Comparison of ENCODE assay signal across 24 cellular contexts in the genomic region with DNA sequence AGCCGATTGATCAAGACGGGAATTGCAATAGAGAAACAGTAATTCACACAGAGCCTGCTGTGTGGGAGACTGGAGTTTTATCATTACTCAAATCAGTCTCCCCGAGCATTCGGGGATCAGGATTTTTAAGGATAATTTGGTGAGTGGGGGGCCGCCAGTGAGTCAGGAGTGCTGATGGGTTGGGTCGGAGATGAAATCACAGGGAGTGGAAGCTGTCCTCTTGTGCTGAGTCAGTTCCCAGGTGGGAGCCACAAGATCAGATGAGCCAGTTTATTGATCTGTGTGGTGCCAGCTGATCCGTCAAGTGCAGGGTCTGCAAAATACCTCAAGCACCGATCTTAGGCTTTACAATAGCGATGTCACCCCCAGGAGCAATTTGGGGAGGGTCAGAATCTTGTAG. TPM values are rescaled to one million over a fixed set of nuclear protein-coding genes. Genes with fewer than 3 reads are reported as not detected.
DNase-seq lines count a peak whose midpoint lies in the region; ATAC-seq and TF ChIP-seq lines count a peak whose summit lies in the region.
"Had no signal": no experiment of that assay in that cellular context is flagged by ENCODE, and none has a peak within 500 bp of the region (broad histone marks: within the 10 kb centered on the region; RNA-seq: fewer than 3 reads in every experiment).

No MANE protein-coding gene starts in this region.

- H4K20me1 ChIP-seq in H9 (ENCODE audit: control insufficient read depth, insufficient read depth, insufficient read length) (no peaks in the 10 kb centered on the region), neural progenitor cell (ENCODE audit: low read depth) (no peaks in the 10 kb centered on the region)
- H4K20me1 ChIP-seq: BLaER1 had no signal

- H2BK120ac ChIP-seq in H9 (ENCODE audit: low read depth, low read length, poor library complexity, severe bottlenecking) = no peak overlapping the region

- H4K5ac ChIP-seq in H9 (ENCODE audit: insufficient read length, low read depth, low read length) = no peak overlapping the region

- H3K9me3 ChIP-seq in H9 (ENCODE audit: control insufficient read depth, low read depth, low read length) (no peaks in the 10 kb centered on the region), neural progenitor cell (ENCODE audit: low read depth) (no peaks in the 10 kb centered on the region)
- H3K9me3 ChIP-seq: BLaER1 had no signal

- no peak overlapping the region for H3K4me2 ChIP-seq in H9 (ENCODE audit: insufficient read depth, insufficient read length, low read length)
- H3K4me2 ChIP-seq in neural progenitor cell = no peak overlapping the region
- H3K4me2 ChIP-seq: KMS-11 had no signal

- H3F3A ChIP-seq in neural progenitor cell (ENCODE audit: low read depth) = peaks cover 9% of the 10 kb centered on the region

- H2AK5ac ChIP-seq in H9 (ENCODE audit: insufficient read length, low read length) = no peak overlapping the region

- no peak overlapping the region for H3K23ac ChIP-seq in H9 (ENCODE audit: insufficient read length, low read depth, low read length)

- no peak overlapping the region for H2BK5ac ChIP-seq in H9 (ENCODE audit: insufficient read length, low read length)

- no peaks in the 10 kb centered on the region for H3K36me3 ChIP-seq in neural progenitor cell
- H3K36me3 ChIP-seq: BLaER1 had no signal

- no peak overlapping the region for H2AFZ ChIP-seq in H9 (ENCODE audit: low read length)
- H2AFZ ChIP-seq in neural progenitor cell (replicated peaks) = no peak overlapping the region

- no peaks in the 10 kb centered on the region for H3K79me1 ChIP-seq in H9 (ENCODE audit: insufficient read depth, low read depth, low read length, poor library complexity, severe bottlenecking)

- WGBS in H9 (ENCODE audit: extremely low coverage, insufficient read length, low lambda C conversion rate) = no CpG with 5 or more reads among the region's 9 CpGs

- H3K9ac ChIP-seq in H9 (ENCODE audit: extremely low read depth, insufficient read length, low read length) (no peak overlapping the region), neural progenitor cell (no peak overlapping the region)
- H3K9ac ChIP-seq: BLaER1, KMS-11 had no signal

- H3K4me3 Mint-ChIP-seq in CD14-positive monocyte = peak overlapping the region in 1 of 2 donors; percentile 50
- H3K4me3 Mint-ChIP-seq in H9 = no peak overlapping the region
- H3K4me3 Mint-ChIP-seq in dendritic cell treated with granulocyte-macrophage colony-stimulating factor and Interleukin-4, amounts not matched to agents 40 ng/mL and 50 ng/mL, for 4 days = no peak overlapping the region
- no peak overlapping the region for H3K4me3 Mint-ChIP-seq in neural progenitor cell
- no peak overlapping the region for H3K4me3 Mint-ChIP-seq in osteocyte (ENCODE audit: unreplicated experiment)

- no peak overlapping the region for H4K91ac ChIP-seq in H9 (ENCODE audit: insufficient read length, low read depth, low read length)

- H3K4me1 ChIP-seq in H9 (ENCODE audit: insufficient read depth, low read length) (no peaks in the 10 kb centered on the region), neural progenitor cell (peaks cover 6% of the 10 kb centered on the region)

- H3K4ac ChIP-seq in H9 (ENCODE audit: low read depth, low read length) = no peak overlapping the region

- H3K4me3 ChIP-seq in neural progenitor cell = no peak overlapping the region
- H3K4me3 ChIP-seq: BLaER1 had no signal

- H3K27ac ChIP-seq in H9 (ENCODE audit: insufficient read length, low read depth, low read length) = no peak overlapping the region
- H3K27ac ChIP-seq in neural progenitor cell = no peak overlapping the region
- H3K27ac ChIP-seq: BLaER1, HL-60, KMS-11, RWPE1 had no signal

- H3K14ac ChIP-seq in H9 (ENCODE audit: insufficient read depth, low read length) = no peak overlapping the region

- H3K4me1 Mint-ChIP-seq in CD14-positive monocyte (peaks cover 29% of the 10 kb centered on the region), H9 (peaks cover 16 to 18% of the 10 kb centered on the region in 2 experiments), neural progenitor cell (peaks cover 20% of the 10 kb centered on the region), osteocyte (ENCODE audit: unreplicated experiment) (peaks cover 7% of the 10 kb centered on the region)
- H3K4me1 Mint-ChIP-seq in dendritic cell treated with granulocyte-macrophage colony-stimulating factor and Interleukin-4, amounts not matched to agents 40 ng/mL and 50 ng/mL, for 4 days (ENCODE audit: low read depth) = peaks cover 32% of the 10 kb centered on the region

- H3T11ph ChIP-seq in H9 (ENCODE audit: low read length) = no peak overlapping the region

- intact Hi-C loops in CD14-positive monocyte (cut with micrococcal nuclease) = loop anchor here in 1 of 2 donors (5.0 to 10.0 kb wide), 2 partner anchors 154 to 169 kb away; partner anchors contain the start of gene PES1
- intact Hi-C loops in dendritic cell treated with granulocyte-macrophage colony-stimulating factor and Interleukin-4, amounts not matched to agents 40 ng/mL and 50 ng/mL, for 4 days (cut with micrococcal nuclease) = no loop called here

- no peak overlapping the region for H2BK15ac ChIP-seq in H9 (ENCODE audit: low read depth, low read length)

- no peaks in the 10 kb centered on the region for H3K23me2 ChIP-seq in H9 (ENCODE audit: insufficient read length, low read depth, low read length, poor library complexity, severe bottlenecking)

- H2BK12ac ChIP-seq in H9 (ENCODE audit: insufficient read length, low read depth, low read length) = no peak overlapping the region

- H3K27me3 ChIP-seq in H9 (ENCODE audit: insufficient read depth, low read length) (no peaks in the 10 kb centered on the region), neural progenitor cell (no peaks in the 10 kb centered on the region)

- H3K36me3 Mint-ChIP-seq in CD14-positive monocyte (peaks cover 0 to 3% of the 10 kb centered on the region in 2 donors), H9 (ENCODE audit: insufficient read depth in 1 of 3, low read depth in 3 of 3) (no peaks in the 10 kb centered on the region), neural progenitor cell (no peaks in the 10 kb centered on the region), osteocyte (ENCODE audit: unreplicated experiment) (no peaks in the 10 kb centered on the region)
- no peaks in the 10 kb centered on the region for H3K36me3 Mint-ChIP-seq in dendritic cell treated with granulocyte-macrophage colony-stimulating factor and Interleukin-4, amounts not matched to agents 40 ng/mL and 50 ng/mL, for 4 days (ENCODE audit: low read depth)

- TF ChIP-seq CTCF in CD14-positive monocyte (IDR thresholded peaks at IDR 0.05) = no peak
- no peak for TF ChIP-seq CTCF in H9 (conservative IDR thresholded peaks at IDR 0.05)
- no peak for TF ChIP-seq CTCF in neural progenitor cell (IDR thresholded peaks at IDR 0.05)
- no peak for TF ChIP-seq CTCF in osteocyte (IDR thresholded peaks at IDR 0.05)

- no peak for ATAC-seq in GM18868 (IDR thresholded peaks at IDR 0.05; ENCODE audit: unreplicated experiment)
- ATAC-seq: SK-N-SH treated with all-trans-retinoic acid at 6 μM for 48 hours had no signal

- no peak overlapping the region for H4K8ac ChIP-seq in H9 (replicated peaks; ENCODE audit: insufficient read length, low read depth, low read length)

- no peak overlapping the region for H3K18ac ChIP-seq in H9 (ENCODE audit: insufficient read length, low read depth, low read length)

- H3K56ac ChIP-seq in H9 (ENCODE audit: insufficient read length, low read depth, low read length) = no peak overlapping the region

- DNase-seq in CD14-positive monocyte (ENCODE audit: low spot score) = no peak
- DNase-seq in H9 = no peak
- DNase-seq in neural progenitor cell (ENCODE audit: low spot score) = no peak
- no peak for DNase-seq in osteocyte (ENCODE audit: extremely low spot score, unreplicated experiment)
- DNase-seq in stimulated activated naive CD4-positive, alpha-beta T cell (lab: John Stamatoyannopoulos, UW) = no peak
- no peak for DNase-seq in stimulated activated CD4-positive, alpha-beta T cell treated with anti-CD3 and anti-CD28 coated beads, Interleukin-1b, Interleukin-23, amount 100 ng/mL, for 48 hours
- DNase-seq: CD4-positive, alpha-beta memory T cell; NCI-H1105 treated with DMSO at 0.1 percent for 48 hours; NCI-H2081; NCI-H2171; NCI-H345; NCI-H524; NCI-H774; NK-92 treated with Interleukin-12 subunit alpha and Interleukin-12 subunit beta, amount 100 ng/mL, for 24 hours had no signal

- H3K79me2 ChIP-seq in H9 (ENCODE audit: insufficient read depth, low read length) (no peaks in the 10 kb centered on the region), neural progenitor cell (ENCODE audit: low read depth) (no peaks in the 10 kb centered on the region)

- H3K9me3 Mint-ChIP-seq in CD14-positive monocyte = peaks cover 0 to 17% (median 9%) of the 10 kb centered on the region in 7 donors
- H3K9me3 Mint-ChIP-seq in H9 = no peaks in the 10 kb centered on the region; a peak in 1 of 5 replicates
- H3K9me3 Mint-ChIP-seq in dendritic cell treated with granulocyte-macrophage colony-stimulating factor and Interleukin-4, amounts not matched to agents 40 ng/mL and 50 ng/mL, for 4 days = peaks cover 2% of the 10 kb centered on the region
- no peaks in the 10 kb centered on the region for H3K9me3 Mint-ChIP-seq in neural progenitor cell
- no peaks in the 10 kb centered on the region for H3K9me3 Mint-ChIP-seq in osteocyte (ENCODE audit: unreplicated experiment)

- no peak overlapping the region for H2BK20ac ChIP-seq in H9 (ENCODE audit: low read depth, low read length, poor library complexity, severe bottlenecking)

- peak overlapping the region in 6 of 7 donors; percentile 11 to 91 (median 67) for H3K27ac Mint-ChIP-seq in CD14-positive monocyte
- peak overlapping the region in 2 of 3 experiments; percentile 12 to 73; a peak in 3 of 7 replicates for H3K27ac Mint-ChIP-seq in H9
- peak overlapping the region; percentile 26 for H3K27ac Mint-ChIP-seq in dendritic cell treated with granulocyte-macrophage colony-stimulating factor and Interleukin-4, amounts not matched to agents 40 ng/mL and 50 ng/mL, for 4 days
- peak overlapping the region; percentile 33 for H3K27ac Mint-ChIP-seq in neural progenitor cell
- no peak overlapping the region for H3K27ac Mint-ChIP-seq in osteocyte (ENCODE audit: unreplicated experiment)

- peaks cover 71 to 87% (median 75%) of the 10 kb centered on the region in 3 donors for H3K27me3 Mint-ChIP-seq in CD14-positive monocyte (ENCODE audit: low read depth in 3 of 3)
- peaks cover 6% of the 10 kb centered on the region for H3K27me3 Mint-ChIP-seq in H9 (ENCODE audit: low read depth)
- peaks cover 76% of the 10 kb centered on the region for H3K27me3 Mint-ChIP-seq in dendritic cell treated with granulocyte-macrophage colony-stimulating factor and Interleukin-4, amounts not matched to agents 40 ng/mL and 50 ng/mL, for 4 days
- H3K27me3 Mint-ChIP-seq in neural progenitor cell (ENCODE audit: insufficient read depth, low read depth) = peaks cover 3% of the 10 kb centered on the region
- H3K27me3 Mint-ChIP-seq in osteocyte (ENCODE audit: unreplicated experiment) = peaks cover 18% of the 10 kb centered on the region

RNA-seq across cellular contexts. Expression of gene MTFP1, which starts 15.5 kb away (rescaled TPM):
- polyA plus RNA-seq in CD14-positive monocyte = 10 to 100 TPM in 1 of 2 donors, 1 to 10 TPM in 1; 7.5 to 14.2 TPM
- 46.8 and 56.8 TPM in 2 replicates for total RNA-seq in H9 (2021)
- 29.9 and 67.9 TPM in 2 replicates for total RNA-seq in neural progenitor cell (ENCODE audit: low replicate concordance)
- 8.4 and 10.5 TPM in 2 replicates for total RNA-seq in osteocyte

RNA-seq across cellular contexts. Expression of gene SEC14L3, which starts 30.7 kb away (rescaled TPM):
- not detected for polyA plus RNA-seq in CD14-positive monocyte
- total RNA-seq in H9 (2021) (not detected in 2 replicates), neural progenitor cell (ENCODE audit: low replicate concordance) (not detected in 2 replicates), osteocyte (not detected in 2 replicates)
- total RNA-seq: CD4-positive, alpha-beta memory T cell; Daoy; H4; HT-29 had no signal
- polyA plus RNA-seq: CD4-positive, alpha-beta memory T cell had no signal

RNA-seq across cellular contexts. Expression of gene SEC14L2, which starts 44.3 kb away (rescaled TPM):
- under 1 TPM in 1 of 2 donors, not detected in 1; 0.03 TPM for polyA plus RNA-seq in CD14-positive monocyte
- total RNA-seq in H9 (2021) (8.2 and 8.5 TPM in 2 replicates), neural progenitor cell (ENCODE audit: low replicate concordance) (4.9 and 5.7 TPM in 2 replicates), osteocyte (14.9 and 19.0 TPM in 2 replicates)

RNA-seq across cellular contexts. Expression of gene RNF215, which starts 53.9 kb away (rescaled TPM):
- under 1 TPM; 0.26 to 0.42 TPM for polyA plus RNA-seq in CD14-positive monocyte
- total RNA-seq in H9 (2021) = 22.6 and 24.5 TPM in 2 replicates
- total RNA-seq in neural progenitor cell (ENCODE audit: low replicate concordance) = 11.9 and 38.5 TPM in 2 replicates
- total RNA-seq in osteocyte = 36.1 and 36.6 TPM in 2 replicates
